In the genomic region with DNA sequence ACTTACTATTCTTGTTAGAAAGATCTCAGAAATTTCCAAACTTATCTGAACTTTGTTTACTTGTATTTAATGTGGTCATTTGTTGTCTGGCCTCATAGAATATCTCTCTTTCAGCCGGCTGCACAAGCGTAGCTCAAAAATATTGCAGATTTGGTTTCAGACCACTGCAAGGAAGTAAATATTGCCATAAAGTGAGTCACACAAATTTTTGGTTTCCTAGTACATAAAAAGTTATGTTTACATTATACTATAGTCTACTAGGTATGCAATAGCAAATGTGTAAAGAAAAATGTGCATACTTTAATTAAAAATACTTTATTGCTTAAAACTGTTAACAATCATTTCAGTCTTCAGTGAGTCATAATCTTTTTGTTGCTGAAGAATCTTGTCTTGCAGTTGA, we compare ENCODE assay signal across 16 cellular contexts.
A peak's percentile ranks its signal among the peaks of the same experiment; 100 is the strongest.
DNase-seq lines count a peak whose midpoint lies in the region; ATAC-seq and TF ChIP-seq lines count a peak whose summit lies in the region.
"Had no signal": no experiment of that assay in that cellular context is flagged by ENCODE, and none has a peak within 500 bp of the region (broad histone marks: within the 10 kb centered on the region; RNA-seq: fewer than 3 reads in every experiment).

No MANE protein-coding gene starts in this region.

- H2AFZ ChIP-seq in PC-3 (ENCODE audit: low read length) = no peak overlapping the region
- H2AFZ ChIP-seq in mammary epithelial cell (ENCODE audit: low read depth, low read length) = no peak overlapping the region
- H2AFZ ChIP-seq: GM23338 had no signal

- H4K20me1 ChIP-seq in PC-3 (ENCODE audit: low read length) (no peaks in the 10 kb centered on the region), mammary epithelial cell (ENCODE audit: insufficient read depth, low read length) (no peaks in the 10 kb centered on the region)

- H3K36me3 ChIP-seq in PC-3 (ENCODE audit: low read depth, low read length) (no peaks in the 10 kb centered on the region), mammary epithelial cell (ENCODE audit: insufficient read depth, low read length) (no peaks in the 10 kb centered on the region), H7 (replicated peaks; ENCODE audit: control insufficient read depth, insufficient read depth, low read length) (no peaks in the 10 kb centered on the region)

- H3K27ac Mint-ChIP-seq in Calu3 (ENCODE audit: unreplicated experiment) = peak overlapping the region; percentile 33
- H3K27ac Mint-ChIP-seq: GM23338, IgD-negative memory B cell had no signal

- no peak for TF ChIP-seq CTCF in Calu3 (IDR thresholded peaks at IDR 0.05; ENCODE audit: unreplicated experiment)
- no peak for TF ChIP-seq CTCF in PC-3 (conservative IDR thresholded peaks at IDR 0.05; ENCODE audit: low read depth, low read length)
- TF ChIP-seq CTCF in mammary epithelial cell (conservative IDR thresholded peaks at IDR 0.05 in 1 of 2, IDR thresholded peaks at IDR 0.05 in 1 of 2; ENCODE audit: extremely low read depth in 1 of 2, insufficient read depth in 1 of 2, low read depth in 1 of 2, low read length in 2 of 2) = no peak
- TF ChIP-seq CTCF in fibroblast of villous mesenchyme (IDR thresholded peaks at IDR 0.05; ENCODE audit: insufficient read depth, low read depth, low read length) = no peak

- H3K27ac ChIP-seq in PC-3 (ENCODE audit: low read length) (peak overlapping the region; percentile 56), mammary epithelial cell (ENCODE audit: insufficient read depth, low read depth, low read length) (no peak overlapping the region)

- POLR2A ChIA-PET in PC-3 (lab: Charles Lee; ENCODE audit: unreplicated experiment) = interaction anchor here (0.6 to 0.7 kb wide), 2 partner anchors 50 to 493 kb away, joined by 3 to 14 read pairs; no protein-coding TSS in a partner anchor

- H3K36me3 Mint-ChIP-seq in Calu3 (ENCODE audit: insufficient read depth, unreplicated experiment) = no peaks in the 10 kb centered on the region
- H3K36me3 Mint-ChIP-seq: IgD-negative memory B cell had no signal

- no peaks in the 10 kb centered on the region for H3K79me2 ChIP-seq in PC-3 (ENCODE audit: low read length)
- no peaks in the 10 kb centered on the region for H3K79me2 ChIP-seq in mammary epithelial cell (ENCODE audit: insufficient read depth, low read length)

- CTCF ChIA-PET in Calu3 (lab: Charles Lee) = no interaction called here
- CTCF ChIA-PET in PC-3 (lab: Charles Lee) = no interaction called here
- CTCF ChIA-PET in mammary epithelial cell (lab: Charles Lee; ENCODE audit: low non-redundant PET) = no interaction called here

- DNase-seq in Calu3 (no peak), PC-3 (peak; percentile 95), mammary epithelial cell (peak; percentile 5), fibroblast of villous mesenchyme (ENCODE audit: low read depth) (peak; percentile 9), H7 (no peak), AG20443 (ENCODE audit: low spot score) (no peak)
- DNase-seq: C1 segment of cervical spinal cord, GF-D8, Kasumi-1, NCI-H187, NCI-H446 treated with DMSO at 0.1 percent for 48 hours, SHP77 treated with DMSO at 0.1 percent for 48 hours had no signal

- no TSS peak for BruUV-seq in Calu3 (replicated peaks; lab: Mats Ljungman, UMichigan)
- no TSS peak for BruUV-seq in PC-3 (replicated peaks; lab: Mats Ljungman, UMichigan)
- no TSS peak for BruUV-seq in mammary epithelial cell (replicated peaks; lab: Mats Ljungman, UMichigan)

- H3K4me3 Mint-ChIP-seq in Calu3 (ENCODE audit: low read depth, unreplicated experiment) = no peak overlapping the region
- H3K4me3 Mint-ChIP-seq: GM23338, IgD-negative memory B cell had no signal

- WGBS in mammary epithelial cell (ENCODE audit: low coverage, missing lambda C conversion rate) = 81% methylated on average over 2 of the region's 2 CpGs

- in situ Hi-C loops in mammary epithelial cell (cut with MboI; ENCODE audit: low sequenced_read_pairs in 2 of 2) = no loop called here

- ATAC-seq in PC-3 (peak; percentile 73), HG02763 (IDR thresholded peaks at IDR 0.05; ENCODE audit: unreplicated experiment) (no peak)
- ATAC-seq: GM23338, SK-N-SH treated with all-trans-retinoic acid at 6 μM for 48 hours had no signal

- H3K9me2 ChIP-seq in PC-3 (replicated peaks; ENCODE audit: low read length) = no peaks in the 10 kb centered on the region

- H3F3A ChIP-seq in PC-3 (ENCODE audit: low read length, unreplicated experiment) = no peaks in the 10 kb centered on the region

- H3K27me3 ChIP-seq in PC-3 (ENCODE audit: low read length) (no peaks in the 10 kb centered on the region), mammary epithelial cell (ENCODE audit: insufficient read depth, low read length) (no peaks in the 10 kb centered on the region), H7 (ENCODE audit: control insufficient read depth, insufficient read depth, low read length) (no peaks in the 10 kb centered on the region)

- H3K9ac ChIP-seq in PC-3 (ENCODE audit: low read length) = no peak overlapping the region; the same call in 1 of the 2 replicates
- H3K9ac ChIP-seq in mammary epithelial cell (ENCODE audit: insufficient read depth, low read length) = no peak overlapping the region

- peak overlapping the region; percentile 61 for H3K4me2 ChIP-seq in PC-3 (ENCODE audit: low read length)
- H3K4me2 ChIP-seq in mammary epithelial cell (ENCODE audit: insufficient read depth, low read depth, low read length) = no peak overlapping the region
- H3K4me2 ChIP-seq: GM23338 had no signal

- H3K9me3 ChIP-seq in PC-3 (ENCODE audit: low read length) = no peaks in the 10 kb centered on the region
- no peaks in the 10 kb centered on the region for H3K9me3 ChIP-seq in mammary epithelial cell (replicated peaks; ENCODE audit: insufficient read depth, low read length)

- H3K9me3 Mint-ChIP-seq in Calu3 (ENCODE audit: low read depth, unreplicated experiment) = peaks cover 2% of the 10 kb centered on the region

- no peaks in the 10 kb centered on the region for H3K27me3 Mint-ChIP-seq in Calu3 (ENCODE audit: unreplicated experiment)
- H3K27me3 Mint-ChIP-seq: IgD-negative memory B cell had no signal

- 0 out of 2 replicates have a peak overlapping the region, but pooled peaks have one; percentile 8 for H3K4me3 ChIP-seq in PC-3 (ENCODE audit: low read length)
- H3K4me3 ChIP-seq in mammary epithelial cell (replicated peaks in 1 of 3; ENCODE audit: insufficient read depth in 1 of 3, low read depth in 2 of 3, low read length in 3 of 3) = no peak overlapping the region
- H3K4me3 ChIP-seq in fibroblast of villous mesenchyme (ENCODE audit: low read depth, low read length) = no peak overlapping the region
- H3K4me3 ChIP-seq in H7 (ENCODE audit: insufficient read depth, low read depth, low read length) = no peak overlapping the region
- H3K4me3 ChIP-seq: GM23338 had no signal

- dilution Hi-C loops in mammary epithelial cell (cut with HindIII; ENCODE audit: low sequenced_read_pairs) = no loop called here

- peaks cover 38% of the 10 kb centered on the region for H3K4me1 Mint-ChIP-seq in Calu3 (ENCODE audit: low read depth, unreplicated experiment)
- H3K4me1 Mint-ChIP-seq: IgD-negative memory B cell had no signal

- peaks cover 52% of the 10 kb centered on the region for H3K4me1 ChIP-seq in PC-3 (ENCODE audit: insufficient read depth, low read length)
- H3K4me1 ChIP-seq in mammary epithelial cell (ENCODE audit: insufficient read depth, low read length) = no peaks in the 10 kb centered on the region

- intact Hi-C loops in Calu3 (cut with micrococcal nuclease; ENCODE audit: unreplicated experiment) (loop anchor here (5.0 to 10.0 kb wide), 2 partner anchors 126 to 198 kb away; no protein-coding TSS in a partner anchor), PC-3 (cut with micrococcal nuclease) (loop anchor here (1.0 to 10.0 kb wide), 10 partner anchors 39 to 671 kb away; no protein-coding TSS in a partner anchor), mammary epithelial cell (cut with micrococcal nuclease) (no loop called here)

Comparison
In these comparisons a context has a peak if more than half of its experiments do, and no peak if none do; other contexts are left out.
1. DNase-seq: peak in PC-3 (single experiment), mammary epithelial cell (single experiment) and fibroblast of villous mesenchyme (single experiment); none in Calu3 (single experiment), H7 (single experiment) and AG20443 (single experiment).